ENCODE assay signal across 23 cellular contexts in the genomic region with DNA sequence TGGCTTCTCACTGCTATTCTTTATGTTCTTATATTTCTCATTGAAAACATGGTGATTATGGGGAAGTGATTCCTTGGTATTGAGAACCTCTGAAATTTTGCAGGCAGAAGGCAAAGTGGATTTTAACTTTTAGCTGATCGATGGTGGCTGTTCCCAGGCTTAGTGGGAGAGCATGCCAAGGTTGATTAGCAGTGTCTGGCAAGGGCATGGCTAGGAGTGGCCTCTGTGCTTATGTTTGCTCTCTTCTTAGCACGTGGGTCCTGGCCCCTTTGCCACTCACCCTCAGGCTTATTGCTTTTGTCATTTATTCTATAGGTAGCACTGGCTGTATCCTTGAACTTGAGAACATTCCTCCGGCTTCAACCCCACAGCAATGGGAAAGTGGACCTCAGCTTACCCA.
"Had no signal": no experiment of that assay in that cellular context is flagged by ENCODE, and none has a peak within 500 bp of the region (broad histone marks: within the 10 kb centered on the region; RNA-seq: fewer than 3 reads in every experiment).

No MANE protein-coding gene starts in this region.

- H3K4me3 ChIP-seq: body of pancreas, left ventricle myocardium inferior, tibial artery had no signal

- H3K27ac ChIP-seq: body of pancreas, left ventricle myocardium inferior, tibial artery had no signal

- H3K9me3 Mint-ChIP-seq: activated naive CD8-positive, alpha-beta T cell treated with anti-CD3 and anti-CD28 coated beads, Interleukin-2, amount 10 ng/mL, durations not matched to agents 7 days and 5 days; activated T-cell treated with anti-CD3 and anti-CD28 coated beads, Interleukin-2, amount 50 U/mL, for 24 hours; activated T-helper 2 cell treated with anti-CD3 and anti-CD28 coated beads, Interferon-gamma antibody, Interleukin-2, Interleukin-4, amounts not matched to agents 10 μg/mL and 5 μg/mL and 100 μg/mL, durations not matched to agents 14 hours and 24 hours and 36 hours; T-helper 2 cell treated with Interferon-gamma antibody and Interleukin-4, amounts not matched to agents 5 μg/mL and 100 μg/mL, for 36 hours; WTC11 had no signal

- H3K27me3 ChIP-seq: body of pancreas, dorsolateral prefrontal cortex, tibial artery had no signal

- H3K9me3 ChIP-seq: body of pancreas, left ventricle myocardium inferior, tibial artery had no signal

- H3K27me3 Mint-ChIP-seq: activated CD8-positive, alpha-beta T cell treated with anti-CD3 and anti-CD28 coated beads for 36 hours; activated naive CD8-positive, alpha-beta T cell treated with anti-CD3 and anti-CD28 coated beads, Interleukin-2, amount 10 ng/mL, durations not matched to agents 7 days and 5 days; activated T-cell treated with anti-CD3 and anti-CD28 coated beads, Interleukin-2, amount 50 U/mL, for 24 hours; naive thymus-derived CD4-positive, alpha-beta T cell had no signal

- DNase-seq: activated CD4-positive, alpha-beta T cell treated with anti-CD3 and anti-CD28 coated beads for 4 hours; activated CD8-positive, alpha-beta T cell treated with anti-CD3 and anti-CD28 coated beads for 36 hours; activated naive CD4-positive, alpha-beta T cell treated with Interleukin-2 at 50 U/mL for 16 hours; activated naive CD8-positive, alpha-beta T cell treated with anti-CD3 and anti-CD28 coated beads, Interleukin-2, amount 10 ng/mL, durations not matched to agents 7 days and 5 days; activated T-cell treated with anti-CD3 and anti-CD28 coated beads, Interleukin-2, amount 50 U/mL, for 24 hours; body of pancreas; caudate nucleus; dorsolateral prefrontal cortex; foreskin fibroblast; kidney; left ventricle myocardium inferior; naive thymus-derived CD4-positive, alpha-beta T cell; occipital lobe; stimulated activated CD4-positive, alpha-beta T cell treated with anti-CD3 and anti-CD28 coated beads, Interleukin-12 subunit alpha, Interleukin-12 subunit beta, amount 100 ng/mL, for 4 hours; stimulated activated CD4-positive, alpha-beta T cell treated with anti-CD3 and anti-CD28 coated beads, Interleukin-1b, Interleukin-23, amount 100 ng/mL, for 48 hours; stimulated activated CD8-positive, alpha-beta memory T cell treated with anti-CD3 and anti-CD28 coated beads, Interleukin-4, amount 100 ng/mL, for 48 hours; stimulated activated naive CD4-positive, alpha-beta T cell treated with Interleukin-2 at 50 U/mL for 16 hours; substantia nigra; SW 1271; tibial artery had no signal

- H3K27ac Mint-ChIP-seq: activated CD8-positive, alpha-beta T cell treated with anti-CD3 and anti-CD28 coated beads for 36 hours; activated T-cell treated with anti-CD3 and anti-CD28 coated beads, Interleukin-2, amount 50 U/mL, for 24 hours; activated T-helper 2 cell treated with anti-CD3 and anti-CD28 coated beads, Interferon-gamma antibody, Interleukin-2, Interleukin-4, amounts not matched to agents 10 μg/mL and 5 μg/mL and 100 μg/mL, durations not matched to agents 14 hours and 24 hours and 36 hours; naive thymus-derived CD4-positive, alpha-beta T cell; WTC11 had no signal

- ATAC-seq: activated CD8-positive, alpha-beta T cell treated with anti-CD3 and anti-CD28 coated beads for 36 hours; body of pancreas; naive thymus-derived CD4-positive, alpha-beta T cell; WTC11 had no signal
